25 cellular contexts compared by ENCODE assay signal in genomic region chr10:34480345-34480744, GRCh38.
A peak's percentile ranks its signal among the peaks of the same experiment; 100 is the strongest.
DNase-seq lines count a peak whose midpoint lies in the region; ATAC-seq, FAIRE-seq and TF ChIP-seq lines count a peak whose summit lies in the region.
"Had no signal": no experiment of that assay in that cellular context is flagged by ENCODE, and none has a peak within 500 bp of the region (broad histone marks: within the 10 kb centered on the region; RNA-seq: fewer than 3 reads in every experiment).

No MANE protein-coding gene starts in this region.

- H3K9me3 ChIP-seq in HepG2 (ENCODE audit: low read length) (no peaks in the 10 kb centered on the region), right lobe of liver (no peaks in the 10 kb centered on the region), neural progenitor cell (ENCODE audit: low read depth) (no peaks in the 10 kb centered on the region)
- H3K9me3 ChIP-seq: BLaER1 treated with 17β-estradiol and CSF1 and Interleukin-3, amounts not matched to agents 10 nM and 100 nM had no signal

- H3K4me3 Mint-ChIP-seq in neural progenitor cell, result no peak overlapping the region
- H3K4me3 Mint-ChIP-seq in activated naive CD8-positive, alpha-beta T cell treated with anti-CD3 and anti-CD28 coated beads for 36 hours, result no peak overlapping the region
- H3K4me3 Mint-ChIP-seq: CD4-positive, alpha-beta T cell; IgD-negative memory B cell had no signal

- H3K4me2 ChIP-seq in HepG2 (ENCODE audit: low read depth, low read length) (peak overlapping the region; percentile 74), neural progenitor cell (peak overlapping the region; percentile 38)
- H3K4me2 ChIP-seq: BLaER1 treated with 17β-estradiol and CSF1 and Interleukin-3, amounts not matched to agents 10 nM and 100 nM; KMS-11 had no signal

- no peak overlapping the region for H3K27ac Mint-ChIP-seq in neural progenitor cell
- no peak overlapping the region for H3K27ac Mint-ChIP-seq in activated naive CD8-positive, alpha-beta T cell treated with anti-CD3 and anti-CD28 coated beads for 36 hours
- H3K27ac Mint-ChIP-seq: CD4-positive, alpha-beta T cell; IgD-negative memory B cell had no signal

- TF ChIP-seq POLR2A in HepG2 (IDR thresholded peaks at IDR 0.05; ENCODE audit: insufficient read depth in 1 of 2, low read depth in 2 of 2, low read length in 2 of 2) (no peak), right lobe of liver (IDR thresholded peaks at IDR 0.05) (no peak)

- H4K20me1 ChIP-seq in HepG2 (ENCODE audit: insufficient read depth, low read length), result no peaks in the 10 kb centered on the region; the same call in 1 of the 2 replicates
- peaks cover 18% of the 10 kb centered on the region for H4K20me1 ChIP-seq in neural progenitor cell (ENCODE audit: low read depth)

- CTCF ChIA-PET in HepG2 (lab: Yijun Ruan, JAX; ENCODE audit: low intra/inter-chr PET ratio, low total read pairs), result no interaction called here

- no peak for TF ChIP-seq RAD21 in HepG2 (CRISPR knock-in tag; IDR thresholded peaks at IDR 0.05)

- H3K9ac ChIP-seq in HepG2 (ENCODE audit: insufficient read depth, low read depth, low read length), result peak overlapping the region; percentile 14; the same call in 1 of the 2 replicates
- no peak overlapping the region for H3K9ac ChIP-seq in neural progenitor cell
- H3K9ac ChIP-seq: BLaER1 treated with 17β-estradiol and CSF1 and Interleukin-3, amounts not matched to agents 10 nM and 100 nM; KMS-11 had no signal

- H3K27me3 Mint-ChIP-seq in neural progenitor cell (ENCODE audit: insufficient read depth, low read depth), result peaks cover 5% of the 10 kb centered on the region
- H3K27me3 Mint-ChIP-seq in activated naive CD8-positive, alpha-beta T cell treated with anti-CD3 and anti-CD28 coated beads for 36 hours, result no peaks in the 10 kb centered on the region
- H3K27me3 Mint-ChIP-seq: CD4-positive, alpha-beta T cell had no signal

- peaks cover 17% of the 10 kb centered on the region for H3K4me1 Mint-ChIP-seq in neural progenitor cell
- H3K4me1 Mint-ChIP-seq in activated naive CD8-positive, alpha-beta T cell treated with anti-CD3 and anti-CD28 coated beads for 36 hours, result no peaks in the 10 kb centered on the region
- H3K4me1 Mint-ChIP-seq: IgD-negative memory B cell had no signal

- H3K36me3 ChIP-seq in HepG2 (replicated peaks in 1 of 2; ENCODE audit: control insufficient read depth in 1 of 2, insufficient read depth in 2 of 2, low read length in 2 of 2) (0 out of 5 replicates have a peak, but pooled peaks cover 0 to 1% of the 10 kb centered on the region in 2 experiments), right lobe of liver (no peaks in the 10 kb centered on the region), neural progenitor cell (no peaks in the 10 kb centered on the region), brain microvascular endothelial cell (replicated peaks) (no peaks in the 10 kb centered on the region)
- H3K36me3 ChIP-seq: BLaER1 treated with 17β-estradiol and CSF1 and Interleukin-3, amounts not matched to agents 10 nM and 100 nM had no signal

- peaks cover 35% of the 10 kb centered on the region for H3K4me1 ChIP-seq in HepG2 (ENCODE audit: insufficient read depth, low read length)
- H3K4me1 ChIP-seq in right lobe of liver, result peaks cover 0 to 13% (median 0%) of the 10 kb centered on the region in 4 donors
- peaks cover 11% of the 10 kb centered on the region for H3K4me1 ChIP-seq in neural progenitor cell
- H3K4me1 ChIP-seq: BLaER1 treated with 17β-estradiol and CSF1 and Interleukin-3, amounts not matched to agents 10 nM and 100 nM had no signal

- POLR2A ChIA-PET in HepG2 (lab: Yijun Ruan, JAX), result no interaction called here

- peaks cover 4% of the 10 kb centered on the region for H3K36me3 Mint-ChIP-seq in neural progenitor cell
- H3K36me3 Mint-ChIP-seq in activated naive CD8-positive, alpha-beta T cell treated with anti-CD3 and anti-CD28 coated beads for 36 hours, result no peaks in the 10 kb centered on the region
- H3K36me3 Mint-ChIP-seq: IgD-negative memory B cell had no signal

- H3K27me3 ChIP-seq in HepG2 (ENCODE audit: control insufficient read depth in 1 of 2, insufficient read depth in 2 of 2, low read length in 2 of 2) (no peaks in the 10 kb centered on the region), right lobe of liver (no peaks in the 10 kb centered on the region), neural progenitor cell (no peaks in the 10 kb centered on the region), brain microvascular endothelial cell (replicated peaks) (no peaks in the 10 kb centered on the region)
- H3K27me3 ChIP-seq: BLaER1 treated with 17β-estradiol and CSF1 and Interleukin-3, amounts not matched to agents 10 nM and 100 nM had no signal

- TF ChIP-seq CTCF in HepG2 (CRISPR knock-in tag; IDR thresholded peaks at IDR 0.05), result no peak
- TF ChIP-seq CTCF in right lobe of liver (IDR thresholded peaks at IDR 0.05), result no peak
- no peak for TF ChIP-seq CTCF in neural progenitor cell (IDR thresholded peaks at IDR 0.05)
- TF ChIP-seq CTCF in brain microvascular endothelial cell (IDR thresholded peaks at IDR 0.05; ENCODE audit: low read depth, low read length, missing control alignments), result no peak

- H2AFZ ChIP-seq in HepG2 (ENCODE audit: low read length), result no peak overlapping the region
- H2AFZ ChIP-seq in neural progenitor cell (replicated peaks), result no peak overlapping the region

- H3K27ac ChIP-seq in HepG2 (ENCODE audit: extremely low read length, insufficient read depth, low read length), result peak overlapping the region; percentile 62
- no peak overlapping the region for H3K27ac ChIP-seq in right lobe of liver
- H3K27ac ChIP-seq in neural progenitor cell, result peak overlapping the region; percentile 37
- H3K27ac ChIP-seq in brain microvascular endothelial cell, result no peak overlapping the region
- H3K27ac ChIP-seq: BLaER1 treated with 17β-estradiol and CSF1 and Interleukin-3, amounts not matched to agents 10 nM and 100 nM; KMS-11; RWPE1 had no signal

- ATAC-seq in HepG2 (no peak), right lobe of liver (no peak), left colon (peak; percentile 79), GM21825 (IDR thresholded peaks at IDR 0.05; ENCODE audit: unreplicated experiment) (no peak)
- ATAC-seq: HCT116, Panc1 had no signal

- TF ChIP-seq EP300 in HepG2 (IDR thresholded peaks at IDR 0.05; ENCODE audit: low read depth in 2 of 2, low read length in 2 of 2), result no peak
- TF ChIP-seq EP300 in HepG2 (CRISPR knock-in tag; IDR thresholded peaks at IDR 0.05; ENCODE audit: borderline replicate concordance), result no peak

- WGBS in HepG2 (ENCODE audit: low lambda C conversion rate), result 59% methylated on average over 4 of the region's 4 CpGs
- 87% methylated on average over 4 of the region's 4 CpGs for WGBS in right lobe of liver (ENCODE audit: insufficient coverage, low coverage, low lambda C conversion rate, missing lambda C conversion rate)

- H3F3A ChIP-seq in neural progenitor cell (ENCODE audit: low read depth), result peaks cover 8% of the 10 kb centered on the region

- FAIRE-seq in HepG2 (lab: Jason Lieb, UNC), result no peak
- FAIRE-seq: GM12878, H1 had no signal

- in situ Hi-C loops in HepG2 (cut with HindIII; ENCODE audit: extremely low pct_ligation_motif_present, low pct_unique_long_range_greater_than_20kb), result no loop called here
- in situ Hi-C loops in brain microvascular endothelial cell (cut with HindIII; ENCODE audit: low pct_ligation_motif_present, low sequenced_read_pairs), result no loop called here

- intact Hi-C loops in HepG2 (cut with micrococcal nuclease; ENCODE audit: unreplicated experiment) (no loop called here), right lobe of liver (cut with DNase I) (no loop called here), left colon (cut with DNase I, micrococcal nuclease) (no loop called here)

- BruUV-seq in HepG2 (replicated peaks; lab: Mats Ljungman, UMichigan), result no TSS peak

- DNase-seq in HepG2 (ENCODE audit: low spot score) (no peak), right lobe of liver (no peak), left colon (peak; percentile 22 to 40), neural progenitor cell (ENCODE audit: low spot score) (no peak), brain microvascular endothelial cell (no peak)
- no peak for DNase-seq in activated naive CD8-positive, alpha-beta T cell treated with anti-CD3 and anti-CD28 coated beads for 36 hours
- DNase-seq: CD4-positive, alpha-beta T cell; DMS79; EL; GDM1; NCI-H1048; NCI-H1417; NCI-H1694 treated with DMSO at 0.1 percent for 48 hours; NCI-H2081; NCI-H2227 treated with DMSO at 0.1 percent for 48 hours; SHP77 had no signal

- no peaks in the 10 kb centered on the region for H3K9me3 Mint-ChIP-seq in neural progenitor cell
- H3K9me3 Mint-ChIP-seq in activated naive CD8-positive, alpha-beta T cell treated with anti-CD3 and anti-CD28 coated beads for 36 hours, result no peaks in the 10 kb centered on the region
- H3K9me3 Mint-ChIP-seq: CD4-positive, alpha-beta T cell; IgD-negative memory B cell had no signal

- H3K79me2 ChIP-seq in HepG2 (ENCODE audit: insufficient read depth, low read length) (no peaks in the 10 kb centered on the region), neural progenitor cell (ENCODE audit: low read depth) (peaks cover 4% of the 10 kb centered on the region)

- peak overlapping the region in 2 of 3 experiments; percentile 16 to 38; a peak in 2 of 6 replicates for H3K4me3 ChIP-seq in HepG2 (replicated peaks in 1 of 3; ENCODE audit: insufficient read depth in 1 of 3, low read depth in 2 of 3, low read length in 3 of 3)
- no peak overlapping the region for H3K4me3 ChIP-seq in right lobe of liver
- no peak overlapping the region for H3K4me3 ChIP-seq in neural progenitor cell
- no peak overlapping the region for H3K4me3 ChIP-seq in brain microvascular endothelial cell (ENCODE audit: low read depth, low read length)
- H3K4me3 ChIP-seq: BLaER1 treated with 17β-estradiol and CSF1 and Interleukin-3, amounts not matched to agents 10 nM and 100 nM; GM12878 had no signal

TF ChIP-seq in HepG2, 621 proteins besides CTCF, POLR2A, EP300 and RAD21 (continues in another document):
- no peak for TF ChIP-seq ZBTB46 (CRISPR knock-in tag; IDR thresholded peaks at IDR 0.05; ENCODE audit: borderline replicate concordance)

Comparison
In these comparisons a context has a peak if more than half of its experiments do, and no peak if none do; other contexts are left out.
1. H3K27ac ChIP-seq: peak in HepG2 (single experiment) and neural progenitor cell (single experiment); none in right lobe of liver (0 of 3) and brain microvascular endothelial cell (single experiment).
2. H3K4me3 ChIP-seq: peak in HepG2 (2 of 3); none in right lobe of liver (0 of 3), neural progenitor cell (single experiment) and brain microvascular endothelial cell (single experiment).
3. DNase-seq: peak in left colon (2 of 2); none in HepG2 (single experiment), right lobe of liver (0 of 3), neural progenitor cell (single experiment), brain microvascular endothelial cell (single experiment) and activated naive CD8-positive, alpha-beta T cell treated with anti-CD3 and anti-CD28 coated beads for 36 hours (single experiment).